Comparison of ENCODE assay signal across 26 cellular contexts in the genomic region with DNA sequence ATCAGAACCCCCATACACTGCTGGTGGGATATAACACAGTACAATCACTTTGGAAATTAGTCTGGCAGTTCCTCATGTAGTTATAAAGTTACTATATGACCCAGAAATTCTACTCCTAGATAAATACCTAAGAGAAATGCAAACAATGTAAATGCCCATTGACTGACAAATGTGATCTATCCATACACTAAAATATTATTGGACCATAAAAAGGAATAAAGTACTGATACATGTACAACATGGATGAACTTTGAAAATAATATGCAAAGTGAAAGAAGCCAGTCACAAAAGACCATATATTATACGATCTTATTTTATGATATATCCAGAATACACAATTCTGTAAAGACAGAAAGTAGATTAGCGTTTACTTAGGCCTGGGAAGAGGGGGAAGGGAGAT.
"Had no signal": no experiment of that assay in that cellular context is flagged by ENCODE, and none has a peak within 500 bp of the region (broad histone marks: within the 10 kb centered on the region; RNA-seq: fewer than 3 reads in every experiment).

No MANE protein-coding gene starts in this region.

- H3K4me3 Mint-ChIP-seq: naive thymus-derived CD4-positive, alpha-beta T cell; natural killer cell; nephron progenitor cell; neural crest cell; stimulated activated effector memory CD8-positive, alpha-beta T cell treated with anti-CD3 and anti-CD28 coated beads, Interleukin-12 subunit alpha, Interleukin-12 subunit beta, amount 100 ng/mL, for 72 hours; stimulated activated naive B cell treated with anti-CD40 and anti-IgM and Interleukin-4, amounts not matched to agents 10 μg/mL and 1 μg/mL and 100 μg/mL, for 72 hours; stimulated activated naive CD8-positive, alpha-beta T cell treated with anti-CD3 and anti-CD28 coated beads, Interleukin-15, Interleukin-2, amounts not matched to agents 100 ng/mL and 50 ng/mL, for 24 hours had no signal

- DNase-seq: naive thymus-derived CD4-positive, alpha-beta T cell; natural killer cell; nephron progenitor cell; nucleus accumbens; posterior cingulate gyrus; psoas muscle; right cardiac atrium; right lobe of liver; sigmoid colon; small intestine; stimulated activated CD4-positive, alpha-beta T cell treated with anti-CD3 and anti-CD28 coated beads, Interleukin-15, amount 100 ng/mL, for 24 hours; stimulated activated CD4-positive, alpha-beta T cell treated with anti-CD3 and anti-CD28 coated beads, Interleukin-2, amount 100 ng/mL, for 24 hours; stimulated activated CD4-positive, alpha-beta T cell treated with anti-CD3 and anti-CD28 coated beads, Interleukin-2, amount 100 ng/mL, for 48 hours; stimulated activated CD4-positive, alpha-beta T cell treated with anti-CD3 and anti-CD28 coated beads, Interleukin-4, amount 100 ng/mL, for 24 hours; stimulated activated naive B cell treated with anti-CD40 and anti-IgM and Interleukin-4, amounts not matched to agents 10 μg/mL and 1 μg/mL and 100 μg/mL, for 72 hours; stimulated activated naive CD4-positive, alpha-beta T cell treated with Interleukin-2 at 50 U/mL for 16 hours; stomach; thyroid gland; transverse colon; upper lobe of right lung; uterus had no signal

- H3K4me1 Mint-ChIP-seq: naive thymus-derived CD4-positive, alpha-beta T cell; natural killer cell; stimulated activated effector memory CD8-positive, alpha-beta T cell treated with anti-CD3 and anti-CD28 coated beads, Interleukin-12 subunit alpha, Interleukin-12 subunit beta, amount 100 ng/mL, for 72 hours; stimulated activated naive B cell treated with anti-CD40 and anti-IgM and Interleukin-4, amounts not matched to agents 10 μg/mL and 1 μg/mL and 100 μg/mL, for 72 hours had no signal

- ATAC-seq: naive thymus-derived CD4-positive, alpha-beta T cell; natural killer cell; right cardiac atrium; right lobe of liver; stimulated activated effector memory CD8-positive, alpha-beta T cell treated with anti-CD3 and anti-CD28 coated beads, Interleukin-12 subunit alpha, Interleukin-12 subunit beta, amount 100 ng/mL, for 72 hours; stimulated activated naive B cell treated with anti-CD40 and anti-IgM and Interleukin-4, amounts not matched to agents 10 μg/mL and 1 μg/mL and 100 μg/mL, for 72 hours; upper lobe of right lung had no signal

- H3K27ac Mint-ChIP-seq: naive thymus-derived CD4-positive, alpha-beta T cell; natural killer cell; nephron progenitor cell; progenitor cell of endocrine pancreas; stimulated activated effector memory CD8-positive, alpha-beta T cell treated with anti-CD3 and anti-CD28 coated beads, Interleukin-12 subunit alpha, Interleukin-12 subunit beta, amount 100 ng/mL, for 72 hours; stimulated activated naive B cell treated with anti-CD40 and anti-IgM and Interleukin-4, amounts not matched to agents 10 μg/mL and 1 μg/mL and 100 μg/mL, for 72 hours; stimulated activated naive CD8-positive, alpha-beta T cell treated with anti-CD3 and anti-CD28 coated beads, Interleukin-15, Interleukin-2, amounts not matched to agents 100 ng/mL and 50 ng/mL, for 24 hours; type B pancreatic cell had no signal

- H3K36me3 Mint-ChIP-seq: stimulated activated effector memory CD8-positive, alpha-beta T cell treated with anti-CD3 and anti-CD28 coated beads, Interleukin-12 subunit alpha, Interleukin-12 subunit beta, amount 100 ng/mL, for 72 hours had no signal

- H3K27me3 Mint-ChIP-seq: naive thymus-derived CD4-positive, alpha-beta T cell; progenitor cell of endocrine pancreas; stimulated activated naive B cell treated with anti-CD40 and anti-IgM and Interleukin-4, amounts not matched to agents 10 μg/mL and 1 μg/mL and 100 μg/mL, for 72 hours; stimulated activated naive CD8-positive, alpha-beta T cell treated with anti-CD3 and anti-CD28 coated beads, Interleukin-15, Interleukin-2, amounts not matched to agents 100 ng/mL and 50 ng/mL, for 24 hours; type B pancreatic cell had no signal
